1 cellular context compared by ENCODE assay signal in the genomic region with DNA sequence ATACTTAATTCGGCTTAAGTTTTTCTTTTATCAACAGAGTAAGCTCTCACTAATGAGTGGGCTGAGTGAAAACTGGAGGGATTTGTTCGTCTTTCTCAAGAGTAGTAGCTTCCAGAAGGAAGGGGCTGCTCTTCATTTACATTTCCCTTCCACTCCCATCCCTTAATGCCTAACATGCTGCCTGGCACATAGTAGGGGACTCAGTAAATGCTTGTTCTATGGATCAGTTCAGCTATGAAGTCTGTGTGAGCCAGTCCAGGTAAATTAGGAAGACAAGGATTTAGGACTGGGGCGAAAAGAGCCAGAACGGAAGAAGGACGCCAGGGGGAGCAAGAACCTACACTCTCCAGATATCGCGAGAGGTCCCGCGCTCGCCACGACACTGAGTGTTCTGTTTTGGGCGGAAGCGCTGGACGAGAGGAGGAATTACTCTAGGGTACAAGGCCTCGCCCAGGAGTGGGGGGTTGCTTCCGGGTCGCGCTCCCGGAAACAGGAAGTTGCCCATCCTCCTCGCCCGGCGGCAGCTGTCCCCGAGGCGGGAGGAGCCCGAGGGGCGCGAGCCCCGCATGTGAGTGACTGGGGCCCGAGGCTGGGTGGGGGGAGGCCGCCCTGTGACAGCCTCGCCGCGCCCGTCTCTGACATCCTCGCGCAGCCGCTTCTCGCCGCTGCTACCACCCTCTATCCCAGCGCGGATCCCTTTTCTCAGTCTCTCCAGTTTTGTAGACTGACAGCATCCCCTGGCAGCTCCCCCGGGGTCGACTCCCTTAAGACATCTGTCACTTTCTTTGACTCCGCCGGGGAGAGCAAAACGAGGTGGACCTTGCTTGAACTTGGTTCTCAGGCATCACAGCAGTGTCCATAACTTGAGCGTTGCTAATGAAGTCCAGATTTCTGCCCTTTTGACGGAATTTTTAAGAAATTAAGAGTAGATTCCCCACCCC.
TF ChIP-seq lines count a peak whose summit lies in the region.

A gene with protein sequence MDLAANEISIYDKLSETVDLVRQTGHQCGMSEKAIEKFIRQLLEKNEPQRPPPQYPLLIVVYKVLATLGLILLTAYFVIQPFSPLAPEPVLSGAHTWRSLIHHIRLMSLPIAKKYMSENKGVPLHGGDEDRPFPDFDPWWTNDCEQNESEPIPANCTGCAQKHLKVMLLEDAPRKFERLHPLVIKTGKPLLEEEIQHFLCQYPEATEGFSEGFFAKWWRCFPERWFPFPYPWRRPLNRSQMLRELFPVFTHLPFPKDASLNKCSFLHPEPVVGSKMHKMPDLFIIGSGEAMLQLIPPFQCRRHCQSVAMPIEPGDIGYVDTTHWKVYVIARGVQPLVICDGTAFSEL (plus strand): TSS at position 492 of the 941 bp plus-strand sequence. CDS start 13,493 bp downstream, outside the sequence.

TF ChIP-seq in K562, 482 proteins besides CTCF, POLR2A, EP300 and RAD21 (continued from another document and continues in another):
- TF ChIP-seq, protein P1, sequence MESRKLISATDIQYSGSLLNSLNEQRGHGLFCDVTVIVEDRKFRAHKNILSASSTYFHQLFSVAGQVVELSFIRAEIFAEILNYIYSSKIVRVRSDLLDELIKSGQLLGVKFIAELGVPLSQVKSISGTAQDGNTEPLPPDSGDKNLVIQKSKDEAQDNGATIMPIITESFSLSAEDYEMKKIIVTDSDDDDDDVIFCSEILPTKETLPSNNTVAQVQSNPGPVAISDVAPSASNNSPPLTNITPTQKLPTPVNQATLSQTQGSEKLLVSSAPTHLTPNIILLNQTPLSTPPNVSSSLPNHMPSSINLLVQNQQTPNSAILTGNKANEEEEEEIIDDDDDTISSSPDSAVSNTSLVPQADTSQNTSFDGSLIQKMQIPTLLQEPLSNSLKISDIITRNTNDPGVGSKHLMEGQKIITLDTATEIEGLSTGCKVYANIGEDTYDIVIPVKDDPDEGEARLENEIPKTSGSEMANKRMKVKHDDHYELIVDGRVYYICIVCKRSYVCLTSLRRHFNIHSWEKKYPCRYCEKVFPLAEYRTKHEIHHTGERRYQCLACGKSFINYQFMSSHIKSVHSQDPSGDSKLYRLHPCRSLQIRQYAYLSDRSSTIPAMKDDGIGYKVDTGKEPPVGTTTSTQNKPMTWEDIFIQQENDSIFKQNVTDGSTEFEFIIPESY (CRISPR knock-in tag; IDR thresholded peaks at IDR 0.05) = 0 out of 2 replicates have a peak, but pooled peaks have one; percentile 31
- TF ChIP-seq, protein P2, sequence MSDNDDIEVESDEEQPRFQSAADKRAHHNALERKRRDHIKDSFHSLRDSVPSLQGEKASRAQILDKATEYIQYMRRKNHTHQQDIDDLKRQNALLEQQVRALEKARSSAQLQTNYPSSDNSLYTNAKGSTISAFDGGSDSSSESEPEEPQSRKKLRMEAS (CRISPR knock-in tag; IDR thresholded peaks at IDR 0.05) = peak; percentile 92
- no peak for TF ChIP-seq ZNF785 (CRISPR knock-in tag; IDR thresholded peaks at IDR 0.05)
- peak; percentile 90 for TF ChIP-seq CTBP1 (IDR thresholded peaks at IDR 0.05; ENCODE audit: borderline replicate concordance)
- no peak for TF ChIP-seq ZNF644 (tag; IDR thresholded peaks at IDR 0.05; ENCODE audit: low read depth)
- 0 out of 2 replicates have a peak, but pooled peaks have one; percentile 50 for TF ChIP-seq SAFB (IDR thresholded peaks at IDR 0.05; ENCODE audit: borderline replicate concordance, low read depth, low read length)
- TF ChIP-seq, protein P3, sequence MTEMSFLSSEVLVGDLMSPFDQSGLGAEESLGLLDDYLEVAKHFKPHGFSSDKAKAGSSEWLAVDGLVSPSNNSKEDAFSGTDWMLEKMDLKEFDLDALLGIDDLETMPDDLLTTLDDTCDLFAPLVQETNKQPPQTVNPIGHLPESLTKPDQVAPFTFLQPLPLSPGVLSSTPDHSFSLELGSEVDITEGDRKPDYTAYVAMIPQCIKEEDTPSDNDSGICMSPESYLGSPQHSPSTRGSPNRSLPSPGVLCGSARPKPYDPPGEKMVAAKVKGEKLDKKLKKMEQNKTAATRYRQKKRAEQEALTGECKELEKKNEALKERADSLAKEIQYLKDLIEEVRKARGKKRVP (CRISPR knock-in tag; IDR thresholded peaks at IDR 0.05) = no peak; the same call in 1 of the 2 replicates
- TF ChIP-seq ILF3 (IDR thresholded peaks at IDR 0.05; ENCODE audit: borderline replicate concordance) = no peak
- TF ChIP-seq NCOR1 (IDR thresholded peaks at IDR 0.05) = peak; percentile 32; the same call in 1 of the 2 replicates
- no peak for TF ChIP-seq HMG20A (CRISPR knock-in tag; conservative IDR thresholded peaks at IDR 0.05)
- peak; percentile 94 to 97 for TF ChIP-seq FOXK2 (conservative IDR thresholded peaks at IDR 0.05 in 1 of 2, IDR thresholded peaks at IDR 0.05 in 1 of 2; ENCODE audit: low read depth in 2 of 2)
- TF ChIP-seq RCOR1 (IDR thresholded peaks at IDR 0.05; ENCODE audit: borderline replicate concordance in 1 of 2, low read depth in 2 of 2, low read length in 2 of 2) = peak in 1 of 2 experiments; percentile 79; a peak in 2 of 4 replicates
- TF ChIP-seq, protein P4, sequence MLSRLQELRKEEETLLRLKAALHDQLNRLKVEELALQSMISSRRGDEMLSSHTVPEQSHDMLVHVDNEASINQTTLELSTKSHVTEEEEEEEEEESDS (CRISPR knock-in tag; IDR thresholded peaks at IDR 0.05) = no peak
- peak; percentile 75 for TF ChIP-seq MTA2 (IDR thresholded peaks at IDR 0.05; ENCODE audit: low read depth)
- TF ChIP-seq, protein P5, sequence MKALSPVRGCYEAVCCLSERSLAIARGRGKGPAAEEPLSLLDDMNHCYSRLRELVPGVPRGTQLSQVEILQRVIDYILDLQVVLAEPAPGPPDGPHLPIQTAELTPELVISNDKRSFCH (CRISPR knock-in tag; IDR thresholded peaks at IDR 0.05) = no peak
- TF ChIP-seq, protein P5 (tag; IDR thresholded peaks at IDR 0.05) = 0 out of 2 replicates have a peak, but pooled peaks have one; percentile 39
- TF ChIP-seq ZBTB7A (IDR thresholded peaks at IDR 0.05; ENCODE audit: borderline replicate concordance, control insufficient read depth, low read depth, low read length) = peak; percentile 99
- no peak; the same call in none of the 2 replicates for TF ChIP-seq NFRKB (IDR thresholded peaks at IDR 0.05; ENCODE audit: low read depth)
- TF ChIP-seq NCOA1 (IDR thresholded peaks at IDR 0.05; ENCODE audit: low read depth) = peak; percentile 86; the same call in 1 of the 2 replicates
- TF ChIP-seq, protein P6, sequence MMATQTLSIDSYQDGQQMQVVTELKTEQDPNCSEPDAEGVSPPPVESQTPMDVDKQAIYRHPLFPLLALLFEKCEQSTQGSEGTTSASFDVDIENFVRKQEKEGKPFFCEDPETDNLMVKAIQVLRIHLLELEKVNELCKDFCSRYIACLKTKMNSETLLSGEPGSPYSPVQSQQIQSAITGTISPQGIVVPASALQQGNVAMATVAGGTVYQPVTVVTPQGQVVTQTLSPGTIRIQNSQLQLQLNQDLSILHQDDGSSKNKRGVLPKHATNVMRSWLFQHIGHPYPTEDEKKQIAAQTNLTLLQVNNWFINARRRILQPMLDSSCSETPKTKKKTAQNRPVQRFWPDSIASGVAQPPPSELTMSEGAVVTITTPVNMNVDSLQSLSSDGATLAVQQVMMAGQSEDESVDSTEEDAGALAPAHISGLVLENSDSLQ (IDR thresholded peaks at IDR 0.05) = peak; percentile 95
- peak; percentile 76; the same call in 1 of the 2 replicates for TF ChIP-seq RNF2 (IDR thresholded peaks at IDR 0.05)
- peak; percentile 82 for TF ChIP-seq MAFF (IDR thresholded peaks at IDR 0.05; ENCODE audit: low read length)
- TF ChIP-seq, protein P7, sequence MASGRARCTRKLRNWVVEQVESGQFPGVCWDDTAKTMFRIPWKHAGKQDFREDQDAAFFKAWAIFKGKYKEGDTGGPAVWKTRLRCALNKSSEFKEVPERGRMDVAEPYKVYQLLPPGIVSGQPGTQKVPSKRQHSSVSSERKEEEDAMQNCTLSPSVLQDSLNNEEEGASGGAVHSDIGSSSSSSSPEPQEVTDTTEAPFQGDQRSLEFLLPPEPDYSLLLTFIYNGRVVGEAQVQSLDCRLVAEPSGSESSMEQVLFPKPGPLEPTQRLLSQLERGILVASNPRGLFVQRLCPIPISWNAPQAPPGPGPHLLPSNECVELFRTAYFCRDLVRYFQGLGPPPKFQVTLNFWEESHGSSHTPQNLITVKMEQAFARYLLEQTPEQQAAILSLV (tag; IDR thresholded peaks at IDR 0.05) = no peak
- TF ChIP-seq ZNF583 (CRISPR knock-in tag; IDR thresholded peaks at IDR 0.05) = 0 out of 2 replicates have a peak, but pooled peaks have one; percentile 37
- peak; percentile 73; the same call in 1 of the 2 replicates for TF ChIP-seq ZKSCAN1 (IDR thresholded peaks at IDR 0.05; ENCODE audit: low read depth, low read length)
- peak; percentile 99 for TF ChIP-seq NR2C2 (CRISPR knock-in tag; IDR thresholded peaks at IDR 0.05)
- peak; percentile 100 for TF ChIP-seq NR2C2 (tag; IDR thresholded peaks at IDR 0.05)
- no peak for TF ChIP-seq HDAC6 (IDR thresholded peaks at IDR 0.05; ENCODE audit: low read depth, low read length)
- peak; percentile 85 for TF ChIP-seq TAF1 (IDR thresholded peaks at IDR 0.05; ENCODE audit: control insufficient read depth, extremely low read depth, insufficient read depth, low read length, severe bottlenecking)
- TF ChIP-seq, protein P8, sequence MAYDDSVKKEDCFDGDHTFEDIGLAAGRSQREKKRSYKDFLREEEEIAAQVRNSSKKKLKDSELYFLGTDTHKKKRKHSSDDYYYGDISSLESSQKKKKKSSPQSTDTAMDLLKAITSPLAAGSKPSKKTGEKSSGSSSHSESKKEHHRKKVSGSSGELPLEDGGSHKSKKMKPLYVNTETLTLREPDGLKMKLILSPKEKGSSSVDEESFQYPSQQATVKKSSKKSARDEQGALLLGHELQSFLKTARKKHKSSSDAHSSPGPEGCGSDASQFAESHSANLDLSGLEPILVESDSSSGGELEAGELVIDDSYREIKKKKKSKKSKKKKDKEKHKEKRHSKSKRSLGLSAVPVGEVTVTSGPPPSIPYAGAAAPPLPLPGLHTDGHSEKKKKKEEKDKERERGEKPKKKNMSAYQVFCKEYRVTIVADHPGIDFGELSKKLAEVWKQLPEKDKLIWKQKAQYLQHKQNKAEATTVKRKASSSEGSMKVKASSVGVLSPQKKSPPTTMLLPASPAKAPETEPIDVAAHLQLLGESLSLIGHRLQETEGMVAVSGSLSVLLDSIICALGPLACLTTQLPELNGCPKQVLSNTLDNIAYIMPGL (CRISPR knock-in tag; IDR thresholded peaks at IDR 0.05) = 0 out of 2 replicates have a peak, but pooled peaks have one; percentile 64
- TF ChIP-seq TCF3 (CRISPR knock-in tag; IDR thresholded peaks at IDR 0.05) = peak; percentile 24; the same call in 1 of the 2 replicates
- TF ChIP-seq ZNF584 (CRISPR knock-in tag; IDR thresholded peaks at IDR 0.05; ENCODE audit: low read depth) = 0 out of 2 replicates have a peak, but pooled peaks have one; percentile 53
- TF ChIP-seq, protein P9, sequence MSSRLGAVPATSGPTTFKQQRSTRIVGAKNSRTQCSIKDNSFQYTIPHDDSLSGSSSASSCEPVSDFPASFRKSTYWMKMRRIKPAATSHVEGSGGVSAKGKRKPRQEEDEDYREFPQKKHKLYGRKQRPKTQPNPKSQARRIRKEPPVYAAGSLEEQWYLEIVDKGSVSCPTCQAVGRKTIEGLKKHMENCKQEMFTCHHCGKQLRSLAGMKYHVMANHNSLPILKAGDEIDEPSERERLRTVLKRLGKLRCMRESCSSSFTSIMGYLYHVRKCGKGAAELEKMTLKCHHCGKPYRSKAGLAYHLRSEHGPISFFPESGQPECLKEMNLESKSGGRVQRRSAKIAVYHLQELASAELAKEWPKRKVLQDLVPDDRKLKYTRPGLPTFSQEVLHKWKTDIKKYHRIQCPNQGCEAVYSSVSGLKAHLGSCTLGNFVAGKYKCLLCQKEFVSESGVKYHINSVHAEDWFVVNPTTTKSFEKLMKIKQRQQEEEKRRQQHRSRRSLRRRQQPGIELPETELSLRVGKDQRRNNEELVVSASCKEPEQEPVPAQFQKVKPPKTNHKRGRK (tag; IDR thresholded peaks at IDR 0.05) = no peak
- no peak for TF ChIP-seq MAFG (tag; conservative IDR thresholded peaks at IDR 0.05)
- peak; percentile 89 for TF ChIP-seq CREM (IDR thresholded peaks at IDR 0.05; ENCODE audit: low read depth)
- TF ChIP-seq EP400 (IDR thresholded peaks at IDR 0.05) = peak; percentile 91
- no peak for TF ChIP-seq ZSCAN29 (IDR thresholded peaks at IDR 0.05)
- peak; percentile 84; the same call in 1 of the 2 replicates for TF ChIP-seq LARP7 (IDR thresholded peaks at IDR 0.05)
- peak; percentile 87 for TF ChIP-seq C11orf30 (IDR thresholded peaks at IDR 0.05; ENCODE audit: low read depth)
- peak; percentile 92 for TF ChIP-seq RB1 (IDR thresholded peaks at IDR 0.05; ENCODE audit: low read depth)
- TF ChIP-seq MCM3 (IDR thresholded peaks at IDR 0.05) = no peak
- TF ChIP-seq, protein P10, sequence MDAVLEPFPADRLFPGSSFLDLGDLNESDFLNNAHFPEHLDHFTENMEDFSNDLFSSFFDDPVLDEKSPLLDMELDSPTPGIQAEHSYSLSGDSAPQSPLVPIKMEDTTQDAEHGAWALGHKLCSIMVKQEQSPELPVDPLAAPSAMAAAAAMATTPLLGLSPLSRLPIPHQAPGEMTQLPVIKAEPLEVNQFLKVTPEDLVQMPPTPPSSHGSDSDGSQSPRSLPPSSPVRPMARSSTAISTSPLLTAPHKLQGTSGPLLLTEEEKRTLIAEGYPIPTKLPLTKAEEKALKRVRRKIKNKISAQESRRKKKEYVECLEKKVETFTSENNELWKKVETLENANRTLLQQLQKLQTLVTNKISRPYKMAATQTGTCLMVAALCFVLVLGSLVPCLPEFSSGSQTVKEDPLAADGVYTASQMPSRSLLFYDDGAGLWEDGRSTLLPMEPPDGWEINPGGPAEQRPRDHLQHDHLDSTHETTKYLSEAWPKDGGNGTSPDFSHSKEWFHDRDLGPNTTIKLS (IDR thresholded peaks at IDR 0.05; ENCODE audit: borderline replicate concordance, low read depth) = peak; percentile 99
- TF ChIP-seq CHD2 (IDR thresholded peaks at IDR 0.05; ENCODE audit: low read depth, low read length) = peak; percentile 98
- no peak; the same call in 1 of the 2 replicates for TF ChIP-seq EHMT2 (IDR thresholded peaks at IDR 0.05)
- peak; percentile 93 for TF ChIP-seq DIDO1 (tag; IDR thresholded peaks at IDR 0.05; ENCODE audit: low read depth)
- TF ChIP-seq RBFOX2 (IDR thresholded peaks at IDR 0.05; ENCODE audit: low read depth, low read length) = peak; percentile 90
- peak; percentile 24; the same call in 1 of the 2 replicates for TF ChIP-seq MAFK (IDR thresholded peaks at IDR 0.05; ENCODE audit: low read length)
- TF ChIP-seq GATA2 (CRISPR knock-in tag; IDR thresholded peaks at IDR 0.05) = no peak
- TF ChIP-seq ZNF507 (tag; conservative IDR thresholded peaks at IDR 0.05) = no peak
- peak; percentile 10; the same call in 1 of the 2 replicates for TF ChIP-seq BCOR (IDR thresholded peaks at IDR 0.05)
- TF ChIP-seq, protein P11, sequence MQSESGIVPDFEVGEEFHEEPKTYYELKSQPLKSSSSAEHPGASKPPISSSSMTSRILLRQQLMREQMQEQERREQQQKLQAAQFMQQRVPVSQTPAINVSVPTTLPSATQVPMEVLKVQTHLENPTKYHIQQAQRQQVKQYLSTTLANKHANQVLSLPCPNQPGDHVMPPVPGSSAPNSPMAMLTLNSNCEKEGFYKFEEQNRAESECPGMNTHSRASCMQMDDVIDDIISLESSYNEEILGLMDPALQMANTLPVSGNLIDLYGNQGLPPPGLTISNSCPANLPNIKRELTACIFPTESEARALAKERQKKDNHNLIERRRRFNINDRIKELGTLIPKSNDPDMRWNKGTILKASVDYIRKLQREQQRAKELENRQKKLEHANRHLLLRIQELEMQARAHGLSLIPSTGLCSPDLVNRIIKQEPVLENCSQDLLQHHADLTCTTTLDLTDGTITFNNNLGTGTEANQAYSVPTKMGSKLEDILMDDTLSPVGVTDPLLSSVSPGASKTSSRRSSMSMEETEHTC (IDR thresholded peaks at IDR 0.05) = no peak
- TF ChIP-seq MTF1 (CRISPR knock-in tag; IDR thresholded peaks at IDR 0.05; ENCODE audit: borderline replicate concordance) = no peak
- TF ChIP-seq NONO (IDR thresholded peaks at IDR 0.05; ENCODE audit: low read depth in 2 of 2, low read length in 1 of 2) = no peak
